Comparison of ENCODE assay signal across 11 cellular contexts in genomic region chr18:13220326-13220991, GRCh38. TPM values are rescaled to one million over a fixed set of nuclear protein-coding genes. Genes with fewer than 3 reads are reported as not detected.
DNase-seq lines count a peak whose midpoint lies in the region; ATAC-seq and TF ChIP-seq lines count a peak whose summit lies in the region.
"Had no signal": no experiment of that assay in that cellular context is flagged by ENCODE, and none has a peak within 500 bp of the region (broad histone marks: within the 10 kb centered on the region; RNA-seq: fewer than 3 reads in every experiment).

No MANE protein-coding gene starts in this region.

- peak overlapping the region; percentile 70 for H3K9ac ChIP-seq in smooth muscle cell (ENCODE audit: low read depth)
- H3K9ac ChIP-seq in GM23248 = no peak overlapping the region

- no peaks in the 10 kb centered on the region for H3K36me3 Mint-ChIP-seq in effector memory CD8-positive, alpha-beta T cell (ENCODE audit: insufficient read depth)

- H3K36me3 ChIP-seq in smooth muscle cell (ENCODE audit: low read depth) (no peaks in the 10 kb centered on the region), GM23248 (ENCODE audit: low read depth) (no peaks in the 10 kb centered on the region)
- H3K36me3 ChIP-seq: neutrophil had no signal

- DNase-seq in NCI-H1105 treated with DMSO at 0.1 percent for 48 hours (lab: John Stamatoyannopoulos, UW) = peak; percentile 14
- DNase-seq in NCI-H1105 (lab: John Stamatoyannopoulos, UW) = no peak
- peak; percentile 41 for DNase-seq in SK-MEL-5 (ENCODE audit: low read depth, low spot score)
- peak in 2 of 3 donors; percentile 44 to 61 for DNase-seq in right cardiac atrium
- no peak for DNase-seq in smooth muscle cell (lab: John Stamatoyannopoulos, UW; ENCODE audit: unreplicated experiment)
- no peak for DNase-seq in GM23248
- no peak for DNase-seq in AG08396 (ENCODE audit: low spot score)
- no peak for DNase-seq in effector memory CD8-positive, alpha-beta T cell
- DNase-seq: cortex of kidney, MV-4-11 had no signal

- no peak overlapping the region for H2AFZ ChIP-seq in smooth muscle cell (ENCODE audit: low read depth)
- H2AFZ ChIP-seq in GM23248 = no peak overlapping the region

- H3K9me2 ChIP-seq in GM23248 (ENCODE audit: insufficient read depth) = no peaks in the 10 kb centered on the region

- peaks cover 30% of the 10 kb centered on the region for H4K20me1 ChIP-seq in smooth muscle cell (ENCODE audit: low read depth)
- H4K20me1 ChIP-seq in GM23248 (ENCODE audit: insufficient read depth) = no peaks in the 10 kb centered on the region

- H3K27me3 ChIP-seq in right cardiac atrium (ENCODE audit: control insufficient read depth, insufficient read depth) (no peaks in the 10 kb centered on the region), smooth muscle cell (ENCODE audit: low read depth) (no peaks in the 10 kb centered on the region), GM23248 (replicated peaks; ENCODE audit: insufficient read depth) (peaks cover 68% of the 10 kb centered on the region)

- intact Hi-C loops in right cardiac atrium (cut with DNase I) = loop anchor here (5.0 to 10.0 kb wide), 4 partner anchors 47 to 162 kb away; no protein-coding TSS in a partner anchor

- H3K9me3 ChIP-seq in right cardiac atrium (ENCODE audit: control insufficient read depth, low read length) (no peaks in the 10 kb centered on the region), smooth muscle cell (replicated peaks; ENCODE audit: low read depth) (no peaks in the 10 kb centered on the region), GM23248 (ENCODE audit: low read depth) (no peaks in the 10 kb centered on the region)
- H3K9me3 ChIP-seq: neutrophil had no signal

- H3K4me1 ChIP-seq in right cardiac atrium (ENCODE audit: control insufficient read depth, insufficient read depth, low read length) = peaks cover 28% of the 10 kb centered on the region
- H3K4me1 ChIP-seq in smooth muscle cell (ENCODE audit: low read depth) = peaks cover 32% of the 10 kb centered on the region
- no peaks in the 10 kb centered on the region for H3K4me1 ChIP-seq in GM23248 (ENCODE audit: insufficient read depth)

- ATAC-seq in right cardiac atrium = peak; percentile 2 to 5
- ATAC-seq in effector memory CD8-positive, alpha-beta T cell (replicated peaks) = no peak

- peaks cover 0 to 8% of the 10 kb centered on the region in 2 donors for H3K4me1 Mint-ChIP-seq in effector memory CD8-positive, alpha-beta T cell (ENCODE audit: low read depth in 2 of 2)

- in situ Hi-C loops in SK-MEL-5 (cut with HindIII; ENCODE audit: low pct_unique_long_range_greater_than_20kb, low sequenced_read_pairs) = loop anchor here (25.0 kb wide), 1 partner anchor 417 kb away; no protein-coding TSS in a partner anchor
- in situ Hi-C loops in GM23248 (cut with MboI) = no loop called here

- TF ChIP-seq CTCF in smooth muscle cell (IDR thresholded peaks at IDR 0.05; ENCODE audit: borderline replicate concordance, insufficient read depth, poor library complexity, severe bottlenecking) = no peak

- peaks cover 52 to 70% of the 10 kb centered on the region in 2 donors for H3K27me3 Mint-ChIP-seq in effector memory CD8-positive, alpha-beta T cell

- peak overlapping the region; percentile 95 for H3K4me3 ChIP-seq in right cardiac atrium (ENCODE audit: low read length)
- H3K4me3 ChIP-seq in smooth muscle cell = peak overlapping the region; percentile 81
- no peak overlapping the region for H3K4me3 ChIP-seq in GM23248

- H3K4me2 ChIP-seq in smooth muscle cell (peak overlapping the region; percentile 89), GM23248 (ENCODE audit: unreplicated experiment) (no peak overlapping the region)

- peaks cover 25% of the 10 kb centered on the region for H3F3A ChIP-seq in smooth muscle cell (ENCODE audit: low read depth)
- H3F3A ChIP-seq in GM23248 (ENCODE audit: insufficient read depth) = peaks cover 7% of the 10 kb centered on the region; the same call in 1 of the 2 replicates

- no peak overlapping the region for H3K27ac Mint-ChIP-seq in effector memory CD8-positive, alpha-beta T cell

- peak overlapping the region; percentile 68 for H3K27ac ChIP-seq in right cardiac atrium (ENCODE audit: low read length)
- H3K27ac ChIP-seq in smooth muscle cell (ENCODE audit: low read depth) = peak overlapping the region; percentile 94
- no peak overlapping the region for H3K27ac ChIP-seq in GM23248
- H3K27ac ChIP-seq: neutrophil had no signal

- H3K4me3 Mint-ChIP-seq in effector memory CD8-positive, alpha-beta T cell = no peak overlapping the region

- peaks cover 60% of the 10 kb centered on the region for H3K79me2 ChIP-seq in smooth muscle cell (ENCODE audit: low read depth)
- no peaks in the 10 kb centered on the region for H3K79me2 ChIP-seq in GM23248 (ENCODE audit: insufficient read depth)

- H3K9me3 Mint-ChIP-seq in effector memory CD8-positive, alpha-beta T cell = no peaks in the 10 kb centered on the region

- WGBS in right cardiac atrium = 33% methylated on average over 10 of the region's 10 CpGs
- 15% methylated on average over 10 of the region's 10 CpGs for WGBS in smooth muscle cell (ENCODE audit: low lambda C conversion rate)
- WGBS in GM23248 (ENCODE audit: low coverage in 1 of 2, low lambda C conversion rate in 2 of 2, missing lambda C conversion rate in 2 of 2), 2 experiments = 21 to 22% methylated on average over 10 of the region's 10 CpGs

RNA-seq across cellular contexts. Expression of gene LDLRAD4, which starts 1.9 kb away (rescaled TPM):
- 12.7 and 15.5 TPM in 2 replicates for total RNA-seq in SK-MEL-5 (2014; rRNA removed; shearing (Covaris generic))
- polyA plus RNA-seq in SK-MEL-5 (2015; cell fraction: cytosol; rRNA removed) = 20.4 and 27.8 TPM in 2 replicates
- 7.9 and 12.7 TPM in 2 replicates for polyA plus RNA-seq in SK-MEL-5 (2015; cell fraction: nucleus; rRNA removed)
- total RNA-seq in right cardiac atrium (100 to 1,000 TPM in 1 of 4 donors, 10 to 100 TPM in 3; 46.6 to 159 (median 70.0) TPM), smooth muscle cell (36.2 and 41.1 TPM in 2 replicates)
- polyA plus RNA-seq in right cardiac atrium (25.7 TPM), smooth muscle cell (40.9 and 48.3 TPM in 2 replicates), GM23248 (2016; fragmentation: Nextera tagmentation; extraction: Ambion mirVana) (not detected in 2 replicates)
- total RNA-seq in GM23248 (2014; rRNA removed; shearing (Covaris generic)) = not detected in 2 replicates

Comparison
In these comparisons a context has a peak if more than half of its experiments do, and no peak if none do; other contexts are left out.
1. DNase-seq: peak in NCI-H1105 treated with DMSO at 0.1 percent for 48 hours (single experiment), SK-MEL-5 (single experiment) and right cardiac atrium (2 of 3); none in NCI-H1105 (single experiment), smooth muscle cell (single experiment), GM23248 (single experiment), AG08396 (single experiment) and effector memory CD8-positive, alpha-beta T cell (0 of 3).
2. RNA of gene LDLRAD4, which starts 1.9 kb away (total RNA-seq): 46.6 to 159 TPM in right cardiac atrium, 36.2 to 41.1 TPM in smooth muscle cell and 12.7 to 15.5 TPM in SK-MEL-5; not detected in GM23248; every median in the first group is over 10 times any median in the second.